Comparison of ENCODE assay signal across 31 cellular contexts in the genomic region with DNA sequence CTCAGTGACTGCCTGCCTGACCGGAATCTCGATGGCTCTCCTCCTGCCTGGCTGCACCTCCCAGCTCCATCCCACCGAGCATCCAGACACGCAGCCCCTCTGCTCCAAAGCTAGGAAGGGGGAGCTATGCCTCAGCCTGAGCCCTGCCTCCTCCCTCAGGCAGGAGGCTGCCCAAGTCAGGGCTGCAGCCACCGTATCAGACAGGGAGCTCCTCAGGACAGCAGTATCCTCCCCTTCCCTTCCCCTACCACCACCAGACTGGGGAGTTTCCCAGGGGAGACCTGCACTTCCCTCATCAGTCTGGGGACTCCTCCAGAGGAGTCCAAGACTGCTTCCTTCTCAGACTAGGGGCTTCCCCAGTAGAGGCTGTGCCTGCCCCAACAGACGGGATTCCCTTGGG. TPM values are rescaled to one million over a fixed set of nuclear protein-coding genes. Genes with fewer than 3 reads are reported as not detected.
"Had no signal": no experiment of that assay in that cellular context is flagged by ENCODE, and none has a peak within 500 bp of the region (broad histone marks: within the 10 kb centered on the region; RNA-seq: fewer than 3 reads in every experiment).

No MANE protein-coding gene starts in this region.

- H3K27me3 ChIP-seq: brain microvascular endothelial cell, dorsolateral prefrontal cortex had no signal

- H3K9me3 ChIP-seq: esophagus squamous epithelium, gastroesophageal sphincter had no signal

- H3K36me3 ChIP-seq: brain microvascular endothelial cell, esophagus squamous epithelium, gastroesophageal sphincter had no signal

- DNase-seq: activated CD4-positive, alpha-beta memory T cell treated with anti-CD3 and anti-CD28 coated beads for 36 hours; activated CD4-positive, alpha-beta T cell treated with anti-CD3 and anti-CD28 coated beads for 36 hours; activated CD4-positive, alpha-beta T cell treated with anti-CD3 and anti-CD28 coated beads, Interleukin-2, amount 10 ng/mL, durations not matched to agents 24 days and 14 days; activated CD8-positive, alpha-beta memory T cell treated with anti-CD3 and anti-CD28 coated beads, Interleukin-2, amount 10 ng/mL, durations not matched to agents 7 days and 5 days; activated CD8-positive, alpha-beta memory T cell treated with anti-CD3 and anti-CD28 coated beads, Interleukin-2, amount 50 U/mL, for 4 hours; activated CD8-positive, alpha-beta T cell treated with anti-CD3 and anti-CD28 coated beads, Interleukin-2, amount 10 ng/mL, durations not matched to agents 7 days and 5 days; activated gamma-delta T cell; activated naive CD4-positive, alpha-beta T cell; activated naive CD4-positive, alpha-beta T cell treated with anti-CD3 and anti-CD28 coated beads, Interleukin-2, amount 10 ng/mL, durations not matched to agents 7 days and 5 days; activated T-cell treated with anti-CD3 and anti-CD28 coated beads, Interleukin-2, amount 50 U/mL, for 1 hour; activated T-cell treated with anti-CD3 and anti-CD28 coated beads, Interleukin-2, amount 50 U/mL, for 48 hours; amniotic stem cell; anterior cingulate cortex; brain microvascular endothelial cell; dorsolateral prefrontal cortex; effector memory CD4-positive, alpha-beta T cell; erythroblast; esophagus squamous epithelium; foreskin melanocyte; head of caudate nucleus; hippocampal formation; T-helper 2 cell had no signal

- H3K27ac ChIP-seq: brain microvascular endothelial cell, coronary artery, esophagus squamous epithelium, gastroesophageal sphincter had no signal

- H3K4me1 ChIP-seq: esophagus squamous epithelium, gastroesophageal sphincter had no signal

- H3K4me3 ChIP-seq: coronary artery, dorsolateral prefrontal cortex, esophagus squamous epithelium, gastroesophageal sphincter had no signal

- ATAC-seq: activated CD4-positive, alpha-beta T cell treated with anti-CD3 and anti-CD28 coated beads for 36 hours; activated CD8-positive, alpha-beta memory T cell treated with anti-CD3 and anti-CD28 coated beads, Interleukin-2, amount 10 ng/mL, durations not matched to agents 7 days and 5 days; activated CD8-positive, alpha-beta T cell treated with anti-CD3 and anti-CD28 coated beads, Interleukin-2, amount 10 ng/mL, durations not matched to agents 7 days and 5 days; gastroesophageal sphincter had no signal

- FAIRE-seq: astrocyte, bronchial epithelial cell had no signal

RNA-seq across cellular contexts. Expression of a gene that starts 17.5 kb away (rescaled TPM):
- total RNA-seq: activated CD4-positive, alpha-beta memory T cell treated with anti-CD3 and anti-CD28 coated beads for 36 hours; activated CD4-positive, alpha-beta T cell treated with anti-CD3 and anti-CD28 coated beads for 36 hours; activated CD4-positive, alpha-beta T cell treated with anti-CD3 and anti-CD28 coated beads, Interleukin-2, amount 10 ng/mL, durations not matched to agents 24 days and 14 days; activated CD8-positive, alpha-beta memory T cell treated with anti-CD3 and anti-CD28 coated beads, Interleukin-2, amount 10 ng/mL, durations not matched to agents 7 days and 5 days; activated CD8-positive, alpha-beta T cell treated with anti-CD3 and anti-CD28 coated beads, Interleukin-2, amount 10 ng/mL, durations not matched to agents 7 days and 5 days; activated T-helper 1 cell treated with anti-CD3 and anti-CD28 coated beads, Interleukin-12 subunit alpha, Interleukin-12 subunit beta, Interleukin-2, Interleukin-4 antibody, amounts not matched to agents 30 ng/mL and 10 ng/mL and 1 ng/mL, durations not matched to agents 14 hours and 24 hours and 36 hours; activated T-helper 2 cell treated with anti-CD3 and anti-CD28 coated beads, Interferon-gamma antibody, Interleukin-2, Interleukin-4, amounts not matched to agents 10 μg/mL and 5 μg/mL and 100 μg/mL, durations not matched to agents 14 hours and 24 hours and 36 hours; bronchial epithelial cell; fibroblast of lung; fibroblast of villous mesenchyme; glomerular endothelial cell had no signal
- polyA plus RNA-seq: fibroblast of lung had no signal
